10 cellular contexts compared by ENCODE assay signal in the genomic region with DNA sequence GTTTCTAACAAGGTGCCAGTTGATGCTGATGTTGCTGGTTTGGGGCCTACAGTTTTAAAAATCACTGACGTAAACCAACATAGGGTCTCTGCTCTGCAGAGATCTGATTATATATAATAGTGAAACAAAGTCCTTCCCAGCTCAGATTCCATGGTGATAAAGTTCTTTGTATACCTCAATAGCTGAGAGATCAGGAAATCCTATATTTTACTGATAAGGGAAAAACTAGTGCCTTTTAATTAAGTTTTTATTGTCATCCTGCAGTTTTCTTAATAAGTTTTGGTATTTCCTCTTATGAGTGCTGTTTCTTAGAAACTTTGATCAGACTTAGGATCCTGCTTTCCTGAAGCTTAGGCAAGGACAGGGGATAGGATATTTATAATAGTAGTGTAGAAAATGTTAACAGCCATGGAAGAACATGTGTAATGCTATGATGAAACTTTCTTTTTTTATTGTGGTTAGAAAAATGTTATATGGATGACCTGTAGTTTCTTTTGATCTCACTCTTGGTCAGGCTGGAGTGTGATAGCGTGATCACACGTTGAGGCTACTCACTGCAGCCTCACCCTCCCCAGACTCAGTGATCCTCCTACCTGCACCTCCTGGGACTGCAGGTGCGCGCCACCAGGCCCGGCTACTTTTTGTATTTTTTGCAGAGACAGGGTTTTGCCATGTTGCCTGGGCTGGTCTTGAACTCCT. TPM values are rescaled to one million over a fixed set of nuclear protein-coding genes. Genes with fewer than 3 reads are reported as not detected.
DNase-seq lines count a peak whose midpoint lies in the region; ATAC-seq, FAIRE-seq and TF ChIP-seq lines count a peak whose summit lies in the region.
"Had no signal": no experiment of that assay in that cellular context is flagged by ENCODE, and none has a peak within 500 bp of the region (broad histone marks: within the 10 kb centered on the region; RNA-seq: fewer than 3 reads in every experiment).

No MANE protein-coding gene starts in this region.

- FAIRE-seq in keratinocyte (lab: Jason Lieb, UNC) = no peak

- DNase-seq in CD14-positive monocyte (ENCODE audit: low spot score) (no peak), keratinocyte (ENCODE audit: low read depth, low spot score) (no peak), SHP77 (lab: John Stamatoyannopoulos, UW) (no peak), mesenteric fat pad (ENCODE audit: low spot score) (no peak)
- DNase-seq: activated CD4-positive, CD25-positive, alpha-beta regulatory T cell treated with anti-CD3 and anti-CD28 coated beads, Interleukin-2, amount 50 U/mL, for 72 hours; naive B cell; NCI-H1105 treated with DMSO at 0.1 percent for 48 hours had no signal

- peaks cover 0 to 3% (median 0%) of the 10 kb centered on the region in 7 donors for H3K9me3 Mint-ChIP-seq in CD14-positive monocyte
- H3K9me3 Mint-ChIP-seq in activated T-helper 17 cell treated with anti-CD3 and anti-CD28 coated beads, Interleukin-2, amount 50 U/mL, for 72 hours = no peaks in the 10 kb centered on the region
- H3K9me3 Mint-ChIP-seq: naive B cell had no signal

- H3K4me1 Mint-ChIP-seq in CD14-positive monocyte = peaks cover 10% of the 10 kb centered on the region
- peaks cover 30% of the 10 kb centered on the region for H3K4me1 Mint-ChIP-seq in activated T-helper 17 cell treated with anti-CD3 and anti-CD28 coated beads, Interleukin-2, amount 50 U/mL, for 72 hours

- no peaks in the 10 kb centered on the region for H3K27me3 Mint-ChIP-seq in CD14-positive monocyte (ENCODE audit: low read depth in 3 of 3)
- H3K27me3 Mint-ChIP-seq in activated T-helper 17 cell treated with anti-CD3 and anti-CD28 coated beads, Interleukin-2, amount 50 U/mL, for 72 hours = no peaks in the 10 kb centered on the region
- H3K27me3 Mint-ChIP-seq: naive B cell had no signal

- peaks cover 3% of the 10 kb centered on the region for H3K4me1 ChIP-seq in keratinocyte (ENCODE audit: control insufficient read depth, extremely low read depth, insufficient read depth, low read length)

- peak; percentile 78 for ATAC-seq in activated T-helper 17 cell treated with anti-CD3 and anti-CD28 coated beads, Interleukin-2, amount 50 U/mL, for 72 hours (replicated peaks)
- ATAC-seq in GM19397 (IDR thresholded peaks at IDR 0.05; ENCODE audit: unreplicated experiment) = no peak

- H3K36me3 ChIP-seq in keratinocyte (ENCODE audit: control insufficient read depth in 2 of 2, extremely low read depth in 1 of 2, insufficient read depth in 2 of 2, low read length in 2 of 2) = peaks cover 7 to 18% of the 10 kb centered on the region in 2 experiments

- H2AFZ ChIP-seq in keratinocyte (ENCODE audit: control insufficient read depth, low read length) = no peak overlapping the region

- no peaks in the 10 kb centered on the region for H3K27me3 ChIP-seq in keratinocyte (ENCODE audit: control insufficient read depth, extremely low read depth, insufficient read depth, low read length)

- H3K79me2 ChIP-seq in keratinocyte (ENCODE audit: control insufficient read depth, insufficient read depth, low read length) = peaks cover 98% of the 10 kb centered on the region

- no peak overlapping the region for H3K4me3 Mint-ChIP-seq in CD14-positive monocyte
- no peak overlapping the region for H3K4me3 Mint-ChIP-seq in activated T-helper 17 cell treated with anti-CD3 and anti-CD28 coated beads, Interleukin-2, amount 50 U/mL, for 72 hours

- H3K4me2 ChIP-seq in keratinocyte (ENCODE audit: control insufficient read depth, extremely low read depth, insufficient read depth, low read depth, low read length) = no peak overlapping the region

- no peak overlapping the region for H3K4me3 ChIP-seq in keratinocyte (ENCODE audit: control insufficient read depth in 2 of 3, extremely low read depth in 1 of 3, insufficient read depth in 2 of 3, low read depth in 1 of 3, low read length in 3 of 3)

- dilution Hi-C loops in keratinocyte (cut with MboI; ENCODE audit: extremely low pct_ligation_motif_present, low sequenced_read_pairs) = no loop called here

- H3K9me1 ChIP-seq in keratinocyte (ENCODE audit: control insufficient read depth, extremely low read depth, insufficient read depth, low read length) = no peaks in the 10 kb centered on the region

- H3K36me3 Mint-ChIP-seq in CD14-positive monocyte = peaks cover 22 to 60% of the 10 kb centered on the region in 2 donors
- peaks cover 86% of the 10 kb centered on the region for H3K36me3 Mint-ChIP-seq in activated T-helper 17 cell treated with anti-CD3 and anti-CD28 coated beads, Interleukin-2, amount 50 U/mL, for 72 hours (ENCODE audit: low read depth)

- H3K9ac ChIP-seq in keratinocyte (ENCODE audit: control insufficient read depth, extremely low read depth, insufficient read depth, low read length) = no peak overlapping the region

- H3K27ac ChIP-seq in keratinocyte (ENCODE audit: control insufficient read depth, insufficient read depth, low read length) = no peak overlapping the region

- intact Hi-C loops in CD14-positive monocyte (cut with micrococcal nuclease) = no loop called here

- H3K9me3 ChIP-seq in keratinocyte (ENCODE audit: control insufficient read depth, low read depth, low read length) = no peaks in the 10 kb centered on the region

- peaks cover 33% of the 10 kb centered on the region for H4K20me1 ChIP-seq in keratinocyte (ENCODE audit: control insufficient read depth, extremely low read depth, insufficient read depth, low read length)

- TF ChIP-seq CTCF in CD14-positive monocyte (IDR thresholded peaks at IDR 0.05) = no peak
- peak; percentile 37 for TF ChIP-seq CTCF in GM12873 (IDR thresholded peaks at IDR 0.05; ENCODE audit: insufficient read depth, low read depth, low read length, missing control alignments)
- peak in 2 of 3 experiments; percentile 23 to 31 for TF ChIP-seq CTCF in keratinocyte (optimal IDR thresholded peaks at IDR 0.05 in 1 of 3, IDR thresholded peaks at IDR 0.05 in 1 of 3, conservative IDR thresholded peaks at IDR 0.05 in 1 of 3; ENCODE audit: extremely low read depth in 1 of 3, insufficient read depth in 2 of 3, low read length in 3 of 3)

- H3K27ac Mint-ChIP-seq in CD14-positive monocyte = peak overlapping the region in 5 of 7 donors; percentile 15 to 50 (median 43)
- H3K27ac Mint-ChIP-seq in activated T-helper 17 cell treated with anti-CD3 and anti-CD28 coated beads, Interleukin-2, amount 50 U/mL, for 72 hours = peak overlapping the region; percentile 59

RNA-seq across cellular contexts. Expression of a gene that starts 14.1 kb away (rescaled TPM):
- polyA plus RNA-seq in CD14-positive monocyte (10 to 100 TPM; 59.2 to 81.5 TPM), keratinocyte (169 to 207 TPM (median 205 TPM) in 3 replicates)
- 100 to 1,000 TPM; 151 to 262 TPM for total RNA-seq in activated T-helper 17 cell treated with anti-CD3 and anti-CD28 coated beads, Interleukin-2, amount 50 U/mL, for 72 hours
- 163 TPM for polyA plus RNA-seq in keratinocyte (2011; ENCODE audit: low read depth)
- polyA plus RNA-seq in keratinocyte (2011; cell fraction: cytosol; rRNA removed) = 133 and 239 TPM in 2 replicates
- polyA plus RNA-seq in keratinocyte (2011; cell fraction: nucleus; rRNA removed) = 142 and 155 TPM in 2 replicates
- polyA plus RNA-seq in keratinocyte (2012; ENCODE audit: low replicate concordance) = 72.3 and 145 TPM in 2 replicates
- 307 to 454 TPM (median 367 TPM) in 3 replicates for polyA minus RNA-seq in keratinocyte
- 168 TPM for polyA minus RNA-seq in keratinocyte (2011; cell fraction: cytosol; rRNA and poly(A)+ RNA removed)
- polyA minus RNA-seq in keratinocyte (2011; cell fraction: nucleus; rRNA and poly(A)+ RNA removed) = 127 and 176 TPM in 2 replicates
- 178 TPM for total RNA-seq in mesenteric fat pad

RNA-seq across cellular contexts. Expression of a gene that starts 39.8 kb away (rescaled TPM):
- polyA plus RNA-seq in CD14-positive monocyte (10 to 100 TPM; 10.1 to 13.3 TPM), keratinocyte (36.1 to 44.0 TPM (median 42.1 TPM) in 3 replicates)
- 100 to 1,000 TPM; 113 to 138 TPM for total RNA-seq in activated T-helper 17 cell treated with anti-CD3 and anti-CD28 coated beads, Interleukin-2, amount 50 U/mL, for 72 hours
- 199 TPM for polyA plus RNA-seq in keratinocyte (2011; ENCODE audit: low read depth)
- polyA plus RNA-seq in keratinocyte (2011; cell fraction: cytosol; rRNA removed) = 23.8 and 24.8 TPM in 2 replicates
- 65.1 and 72.8 TPM in 2 replicates for polyA plus RNA-seq in keratinocyte (2011; cell fraction: nucleus; rRNA removed)
- polyA plus RNA-seq in keratinocyte (2012; ENCODE audit: low replicate concordance) = 24.5 and 39.6 TPM in 2 replicates
- 66.2 to 70.0 TPM (median 68.5 TPM) in 3 replicates for polyA minus RNA-seq in keratinocyte
- 34.9 TPM for polyA minus RNA-seq in keratinocyte (2011; cell fraction: cytosol; rRNA and poly(A)+ RNA removed)
- 47.1 and 73.1 TPM in 2 replicates for polyA minus RNA-seq in keratinocyte (2011; cell fraction: nucleus; rRNA and poly(A)+ RNA removed)
- 46.6 TPM for total RNA-seq in mesenteric fat pad
